In the genomic region with DNA sequence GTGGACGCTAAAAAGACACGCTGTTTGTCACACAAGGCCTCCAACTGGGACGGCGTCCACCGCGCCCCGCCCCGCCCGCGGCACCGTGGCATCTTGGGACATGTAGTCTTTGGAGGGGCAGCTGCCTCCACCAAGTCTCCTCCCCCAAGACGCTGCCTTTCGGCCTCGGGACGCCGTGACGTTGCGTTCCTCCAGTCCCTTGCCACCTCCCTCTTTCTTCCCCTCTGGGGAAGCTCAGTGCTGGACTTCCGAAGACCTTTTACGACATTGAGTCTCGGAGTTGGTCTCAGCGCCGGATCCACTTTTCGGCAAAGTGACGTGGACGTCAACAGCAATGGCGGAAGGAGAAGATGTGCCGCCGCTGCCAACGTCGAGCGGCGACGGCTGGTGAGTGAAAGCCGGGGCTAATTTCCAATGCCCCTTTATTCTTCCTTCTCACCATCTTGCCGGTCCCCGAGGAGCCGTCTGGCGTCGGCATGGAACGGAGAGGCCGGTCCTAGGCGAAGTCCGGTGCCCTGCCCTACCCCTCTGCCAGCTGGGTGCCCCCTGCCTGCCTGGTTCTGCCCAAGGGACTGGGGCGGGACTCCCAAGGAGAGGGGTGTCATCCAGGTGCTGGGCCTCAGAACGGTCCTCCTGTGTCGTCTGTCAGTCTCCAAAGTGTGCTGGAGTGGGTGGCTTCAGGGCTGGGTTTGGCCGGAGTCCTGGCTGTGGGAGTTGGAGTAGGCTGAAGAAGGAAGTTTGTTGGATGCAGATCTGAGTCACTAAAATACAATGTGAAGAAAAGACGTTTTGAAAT, we compare ENCODE assay signal across 1 cellular context.
TF ChIP-seq lines count a peak whose summit lies in the region.

A gene (plus strand): TSS at position 308 of the 796 bp plus-strand sequence. CDS start 27 bp downstream, at position 335.

TF ChIP-seq in HEK293, 187 proteins besides CTCF, POLR2A, EP300 and RAD21 (continued from another document):
- TF ChIP-seq, protein P1, sequence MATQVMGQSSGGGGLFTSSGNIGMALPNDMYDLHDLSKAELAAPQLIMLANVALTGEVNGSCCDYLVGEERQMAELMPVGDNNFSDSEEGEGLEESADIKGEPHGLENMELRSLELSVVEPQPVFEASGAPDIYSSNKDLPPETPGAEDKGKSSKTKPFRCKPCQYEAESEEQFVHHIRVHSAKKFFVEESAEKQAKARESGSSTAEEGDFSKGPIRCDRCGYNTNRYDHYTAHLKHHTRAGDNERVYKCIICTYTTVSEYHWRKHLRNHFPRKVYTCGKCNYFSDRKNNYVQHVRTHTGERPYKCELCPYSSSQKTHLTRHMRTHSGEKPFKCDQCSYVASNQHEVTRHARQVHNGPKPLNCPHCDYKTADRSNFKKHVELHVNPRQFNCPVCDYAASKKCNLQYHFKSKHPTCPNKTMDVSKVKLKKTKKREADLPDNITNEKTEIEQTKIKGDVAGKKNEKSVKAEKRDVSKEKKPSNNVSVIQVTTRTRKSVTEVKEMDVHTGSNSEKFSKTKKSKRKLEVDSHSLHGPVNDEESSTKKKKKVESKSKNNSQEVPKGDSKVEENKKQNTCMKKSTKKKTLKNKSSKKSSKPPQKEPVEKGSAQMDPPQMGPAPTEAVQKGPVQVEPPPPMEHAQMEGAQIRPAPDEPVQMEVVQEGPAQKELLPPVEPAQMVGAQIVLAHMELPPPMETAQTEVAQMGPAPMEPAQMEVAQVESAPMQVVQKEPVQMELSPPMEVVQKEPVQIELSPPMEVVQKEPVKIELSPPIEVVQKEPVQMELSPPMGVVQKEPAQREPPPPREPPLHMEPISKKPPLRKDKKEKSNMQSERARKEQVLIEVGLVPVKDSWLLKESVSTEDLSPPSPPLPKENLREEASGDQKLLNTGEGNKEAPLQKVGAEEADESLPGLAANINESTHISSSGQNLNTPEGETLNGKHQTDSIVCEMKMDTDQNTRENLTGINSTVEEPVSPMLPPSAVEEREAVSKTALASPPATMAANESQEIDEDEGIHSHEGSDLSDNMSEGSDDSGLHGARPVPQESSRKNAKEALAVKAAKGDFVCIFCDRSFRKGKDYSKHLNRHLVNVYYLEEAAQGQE (tag by site-specific recombination; IDR thresholded peaks at IDR 0.05) = peak; percentile 89
- TF ChIP-seq, protein P2, sequence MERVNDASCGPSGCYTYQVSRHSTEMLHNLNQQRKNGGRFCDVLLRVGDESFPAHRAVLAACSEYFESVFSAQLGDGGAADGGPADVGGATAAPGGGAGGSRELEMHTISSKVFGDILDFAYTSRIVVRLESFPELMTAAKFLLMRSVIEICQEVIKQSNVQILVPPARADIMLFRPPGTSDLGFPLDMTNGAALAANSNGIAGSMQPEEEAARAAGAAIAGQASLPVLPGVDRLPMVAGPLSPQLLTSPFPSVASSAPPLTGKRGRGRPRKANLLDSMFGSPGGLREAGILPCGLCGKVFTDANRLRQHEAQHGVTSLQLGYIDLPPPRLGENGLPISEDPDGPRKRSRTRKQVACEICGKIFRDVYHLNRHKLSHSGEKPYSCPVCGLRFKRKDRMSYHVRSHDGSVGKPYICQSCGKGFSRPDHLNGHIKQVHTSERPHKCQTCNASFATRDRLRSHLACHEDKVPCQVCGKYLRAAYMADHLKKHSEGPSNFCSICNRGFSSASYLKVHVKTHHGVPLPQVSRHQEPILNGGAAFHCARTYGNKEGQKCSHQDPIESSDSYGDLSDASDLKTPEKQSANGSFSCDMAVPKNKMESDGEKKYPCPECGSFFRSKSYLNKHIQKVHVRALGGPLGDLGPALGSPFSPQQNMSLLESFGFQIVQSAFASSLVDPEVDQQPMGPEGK (tag by site-specific recombination; IDR thresholded peaks at IDR 0.05) = 0 out of 2 replicates have a peak, but pooled peaks have one; percentile 45
- TF ChIP-seq, protein P3, sequence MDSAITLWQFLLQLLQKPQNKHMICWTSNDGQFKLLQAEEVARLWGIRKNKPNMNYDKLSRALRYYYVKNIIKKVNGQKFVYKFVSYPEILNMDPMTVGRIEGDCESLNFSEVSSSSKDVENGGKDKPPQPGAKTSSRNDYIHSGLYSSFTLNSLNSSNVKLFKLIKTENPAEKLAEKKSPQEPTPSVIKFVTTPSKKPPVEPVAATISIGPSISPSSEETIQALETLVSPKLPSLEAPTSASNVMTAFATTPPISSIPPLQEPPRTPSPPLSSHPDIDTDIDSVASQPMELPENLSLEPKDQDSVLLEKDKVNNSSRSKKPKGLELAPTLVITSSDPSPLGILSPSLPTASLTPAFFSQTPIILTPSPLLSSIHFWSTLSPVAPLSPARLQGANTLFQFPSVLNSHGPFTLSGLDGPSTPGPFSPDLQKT (IDR thresholded peaks at IDR 0.05; ENCODE audit: borderline replicate concordance, low read depth, low read length) = no peak
- no peak for TF ChIP-seq ZNF664 (tag by site-specific recombination; IDR thresholded peaks at IDR 0.05)
- TF ChIP-seq, protein P4, sequence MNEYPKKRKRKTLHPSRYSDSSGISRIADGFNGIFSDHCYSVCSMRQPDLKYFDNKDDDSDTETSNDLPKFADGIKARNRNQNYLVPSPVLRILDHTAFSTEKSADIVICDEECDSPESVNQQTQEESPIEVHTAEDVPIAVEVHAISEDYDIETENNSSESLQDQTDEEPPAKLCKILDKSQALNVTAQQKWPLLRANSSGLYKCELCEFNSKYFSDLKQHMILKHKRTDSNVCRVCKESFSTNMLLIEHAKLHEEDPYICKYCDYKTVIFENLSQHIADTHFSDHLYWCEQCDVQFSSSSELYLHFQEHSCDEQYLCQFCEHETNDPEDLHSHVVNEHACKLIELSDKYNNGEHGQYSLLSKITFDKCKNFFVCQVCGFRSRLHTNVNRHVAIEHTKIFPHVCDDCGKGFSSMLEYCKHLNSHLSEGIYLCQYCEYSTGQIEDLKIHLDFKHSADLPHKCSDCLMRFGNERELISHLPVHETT (tag by site-specific recombination; IDR thresholded peaks at IDR 0.05) = 0 out of 2 replicates have a peak, but pooled peaks have one; percentile 52
- TF ChIP-seq ZBTB21 (tag by site-specific recombination; IDR thresholded peaks at IDR 0.05) = peak; percentile 70; the same call in 1 of the 2 replicates
- TF ChIP-seq, protein P5, sequence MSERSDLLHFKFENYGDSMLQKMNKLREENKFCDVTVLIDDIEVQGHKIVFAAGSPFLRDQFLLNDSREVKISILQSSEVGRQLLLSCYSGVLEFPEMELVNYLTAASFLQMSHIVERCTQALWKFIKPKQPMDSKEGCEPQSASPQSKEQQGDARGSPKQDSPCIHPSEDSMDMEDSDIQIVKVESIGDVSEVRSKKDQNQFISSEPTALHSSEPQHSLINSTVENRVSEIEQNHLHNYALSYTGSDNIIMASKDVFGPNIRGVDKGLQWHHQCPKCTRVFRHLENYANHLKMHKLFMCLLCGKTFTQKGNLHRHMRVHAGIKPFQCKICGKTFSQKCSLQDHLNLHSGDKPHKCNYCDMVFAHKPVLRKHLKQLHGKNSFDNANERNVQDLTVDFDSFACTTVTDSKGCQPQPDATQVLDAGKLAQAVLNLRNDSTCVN (tag by site-specific recombination; optimal IDR thresholded peaks at IDR 0.05) = peak; percentile 17
- peak; percentile 87 for TF ChIP-seq ZNF76 (tag by site-specific recombination; IDR thresholded peaks at IDR 0.05; ENCODE audit: borderline replicate concordance, low read depth)
- TF ChIP-seq ZNF660 (tag by site-specific recombination; IDR thresholded peaks at IDR 0.05) = 0 out of 2 replicates have a peak, but pooled peaks have one; percentile 28
- peak; percentile 15; the same call in 1 of the 2 replicates for TF ChIP-seq ZIC2 (tag by site-specific recombination; IDR thresholded peaks at IDR 0.05)
- TF ChIP-seq GLIS2 (tag by site-specific recombination; IDR thresholded peaks at IDR 0.05) = peak; percentile 25; the same call in 1 of the 2 replicates
- TF ChIP-seq ZFP37 (tag by site-specific recombination; IDR thresholded peaks at IDR 0.05) = peak; percentile 56; the same call in 1 of the 2 replicates
- TF ChIP-seq KLF10 (tag by site-specific recombination; IDR thresholded peaks at IDR 0.05) = no peak
- peak; percentile 83 for TF ChIP-seq YY2 (tag by site-specific recombination; IDR thresholded peaks at IDR 0.05)
- TF ChIP-seq, protein P6, sequence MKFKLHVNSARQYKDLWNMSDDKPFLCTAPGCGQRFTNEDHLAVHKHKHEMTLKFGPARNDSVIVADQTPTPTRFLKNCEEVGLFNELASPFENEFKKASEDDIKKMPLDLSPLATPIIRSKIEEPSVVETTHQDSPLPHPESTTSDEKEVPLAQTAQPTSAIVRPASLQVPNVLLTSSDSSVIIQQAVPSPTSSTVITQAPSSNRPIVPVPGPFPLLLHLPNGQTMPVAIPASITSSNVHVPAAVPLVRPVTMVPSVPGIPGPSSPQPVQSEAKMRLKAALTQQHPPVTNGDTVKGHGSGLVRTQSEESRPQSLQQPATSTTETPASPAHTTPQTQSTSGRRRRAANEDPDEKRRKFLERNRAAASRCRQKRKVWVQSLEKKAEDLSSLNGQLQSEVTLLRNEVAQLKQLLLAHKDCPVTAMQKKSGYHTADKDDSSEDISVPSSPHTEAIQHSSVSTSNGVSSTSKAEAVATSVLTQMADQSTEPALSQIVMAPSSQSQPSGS (tag by site-specific recombination; IDR thresholded peaks at IDR 0.05; ENCODE audit: low read depth) = peak; percentile 40; the same call in 1 of the 2 replicates
- no peak for TF ChIP-seq ZNF311 (tag by site-specific recombination; IDR thresholded peaks at IDR 0.05; ENCODE audit: borderline replicate concordance)
- peak; percentile 91 for TF ChIP-seq SP3 (tag by site-specific recombination; IDR thresholded peaks at IDR 0.05)
- peak; percentile 60; the same call in 1 of the 2 replicates for TF ChIP-seq TRIM28 (IDR thresholded peaks at IDR 0.05; ENCODE audit: borderline replicate concordance, low read length)
- TF ChIP-seq, protein P7, sequence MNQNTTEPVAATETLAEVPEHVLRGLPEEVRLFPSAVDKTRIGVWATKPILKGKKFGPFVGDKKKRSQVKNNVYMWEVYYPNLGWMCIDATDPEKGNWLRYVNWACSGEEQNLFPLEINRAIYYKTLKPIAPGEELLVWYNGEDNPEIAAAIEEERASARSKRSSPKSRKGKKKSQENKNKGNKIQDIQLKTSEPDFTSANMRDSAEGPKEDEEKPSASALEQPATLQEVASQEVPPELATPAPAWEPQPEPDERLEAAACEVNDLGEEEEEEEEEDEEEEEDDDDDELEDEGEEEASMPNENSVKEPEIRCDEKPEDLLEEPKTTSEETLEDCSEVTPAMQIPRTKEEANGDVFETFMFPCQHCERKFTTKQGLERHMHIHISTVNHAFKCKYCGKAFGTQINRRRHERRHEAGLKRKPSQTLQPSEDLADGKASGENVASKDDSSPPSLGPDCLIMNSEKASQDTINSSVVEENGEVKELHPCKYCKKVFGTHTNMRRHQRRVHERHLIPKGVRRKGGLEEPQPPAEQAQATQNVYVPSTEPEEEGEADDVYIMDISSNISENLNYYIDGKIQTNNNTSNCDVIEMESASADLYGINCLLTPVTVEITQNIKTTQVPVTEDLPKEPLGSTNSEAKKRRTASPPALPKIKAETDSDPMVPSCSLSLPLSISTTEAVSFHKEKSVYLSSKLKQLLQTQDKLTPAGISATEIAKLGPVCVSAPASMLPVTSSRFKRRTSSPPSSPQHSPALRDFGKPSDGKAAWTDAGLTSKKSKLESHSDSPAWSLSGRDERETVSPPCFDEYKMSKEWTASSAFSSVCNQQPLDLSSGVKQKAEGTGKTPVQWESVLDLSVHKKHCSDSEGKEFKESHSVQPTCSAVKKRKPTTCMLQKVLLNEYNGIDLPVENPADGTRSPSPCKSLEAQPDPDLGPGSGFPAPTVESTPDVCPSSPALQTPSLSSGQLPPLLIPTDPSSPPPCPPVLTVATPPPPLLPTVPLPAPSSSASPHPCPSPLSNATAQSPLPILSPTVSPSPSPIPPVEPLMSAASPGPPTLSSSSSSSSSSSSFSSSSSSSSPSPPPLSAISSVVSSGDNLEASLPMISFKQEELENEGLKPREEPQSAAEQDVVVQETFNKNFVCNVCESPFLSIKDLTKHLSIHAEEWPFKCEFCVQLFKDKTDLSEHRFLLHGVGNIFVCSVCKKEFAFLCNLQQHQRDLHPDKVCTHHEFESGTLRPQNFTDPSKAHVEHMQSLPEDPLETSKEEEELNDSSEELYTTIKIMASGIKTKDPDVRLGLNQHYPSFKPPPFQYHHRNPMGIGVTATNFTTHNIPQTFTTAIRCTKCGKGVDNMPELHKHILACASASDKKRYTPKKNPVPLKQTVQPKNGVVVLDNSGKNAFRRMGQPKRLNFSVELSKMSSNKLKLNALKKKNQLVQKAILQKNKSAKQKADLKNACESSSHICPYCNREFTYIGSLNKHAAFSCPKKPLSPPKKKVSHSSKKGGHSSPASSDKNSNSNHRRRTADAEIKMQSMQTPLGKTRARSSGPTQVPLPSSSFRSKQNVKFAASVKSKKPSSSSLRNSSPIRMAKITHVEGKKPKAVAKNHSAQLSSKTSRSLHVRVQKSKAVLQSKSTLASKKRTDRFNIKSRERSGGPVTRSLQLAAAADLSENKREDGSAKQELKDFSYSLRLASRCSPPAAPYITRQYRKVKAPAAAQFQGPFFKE (tag by site-specific recombination; IDR thresholded peaks at IDR 0.05; ENCODE audit: borderline replicate concordance) = no peak
- TF ChIP-seq GLIS1 (tag by site-specific recombination; IDR thresholded peaks at IDR 0.05) = peak; percentile 89
- TF ChIP-seq SP7 (tag by site-specific recombination; IDR thresholded peaks at IDR 0.05) = peak; percentile 49; the same call in 1 of the 2 replicates
- 0 out of 2 replicates have a peak, but pooled peaks have one; percentile 15 for TF ChIP-seq ZNF394 (tag by site-specific recombination; IDR thresholded peaks at IDR 0.05; ENCODE audit: borderline replicate concordance)
- peak; percentile 40; the same call in 1 of the 2 replicates for TF ChIP-seq KLF9 (tag by site-specific recombination; IDR thresholded peaks at IDR 0.05; ENCODE audit: low read depth)
- TF ChIP-seq ZBTB17 (tag by site-specific recombination; IDR thresholded peaks at IDR 0.05) = peak; percentile 63
- TF ChIP-seq ZNF23 (tag by site-specific recombination; IDR thresholded peaks at IDR 0.05; ENCODE audit: borderline replicate concordance) = no peak
